Comparison of ENCODE assay signal across 24 cellular contexts in genomic region chr7:154695836-154696235, GRCh38.
"Had no signal": no experiment of that assay in that cellular context is flagged by ENCODE, and none has a peak within 500 bp of the region (broad histone marks: within the 10 kb centered on the region; RNA-seq: fewer than 3 reads in every experiment).

No MANE protein-coding gene starts in this region.

- DNase-seq: colonic mucosa; cortex of kidney; effector CD8-positive, alpha-beta T cell; effector memory CD8-positive, alpha-beta T cell; endodermal cell; erythroblast; esophagus squamous epithelium; foreskin fibroblast; foreskin melanocyte; gastrocnemius medialis; glutamatergic neuron; head of caudate nucleus; heart right ventricle; hippocampal formation; left cardiac atrium; left lung; left ventricle myocardium superior; lower lobe of right lung; mesenchymal stem cell; mucosa of descending colon had no signal

- ATAC-seq: effector memory CD8-positive, alpha-beta T cell; esophagus mucosa; gastrocnemius medialis; heart right ventricle; left cardiac atrium; left lung; left ventricle myocardium superior; lower lobe of right lung; mucosa of descending colon had no signal

- H3K27me3 ChIP-seq: colonic mucosa, esophagus squamous epithelium, gastrocnemius medialis, left lung had no signal

- H3K4me1 ChIP-seq: colonic mucosa, esophagus squamous epithelium, gastrocnemius medialis, heart right ventricle, left lung, lower lobe of right lung had no signal

- H3K4me1 Mint-ChIP-seq: mesothelial cell of epicardium had no signal

- H3K27me3 Mint-ChIP-seq: dendritic cell treated with granulocyte-macrophage colony-stimulating factor and Interleukin-4, amounts not matched to agents 40 ng/mL and 50 ng/mL, for 4 days had no signal

- H3K9me3 ChIP-seq: colonic mucosa, gastrocnemius medialis, heart right ventricle, lower lobe of right lung, mucosa of descending colon had no signal

- H3K36me3 ChIP-seq: colonic mucosa, esophagus squamous epithelium, gastrocnemius medialis, heart right ventricle, left lung, lower lobe of right lung had no signal

- H3K36me3 Mint-ChIP-seq: mesothelial cell of epicardium had no signal

- H3K4me3 ChIP-seq: colonic mucosa, esophagus squamous epithelium, gastrocnemius medialis, heart right ventricle, left lung, lower lobe of right lung, mucosa of descending colon had no signal

- H3K27ac ChIP-seq: colonic mucosa, epithelial cell of prostate, esophagus squamous epithelium, gastrocnemius medialis, heart right ventricle, left lung, lower lobe of right lung had no signal

- H3K9me3 Mint-ChIP-seq: endodermal cell had no signal

- H3K4me3 Mint-ChIP-seq: dendritic cell treated with granulocyte-macrophage colony-stimulating factor and Interleukin-4, amounts not matched to agents 40 ng/mL and 50 ng/mL, for 4 days; effector memory CD8-positive, alpha-beta T cell; endodermal cell; mesothelial cell of epicardium had no signal

- H3K27ac Mint-ChIP-seq: dendritic cell treated with granulocyte-macrophage colony-stimulating factor and Interleukin-4, amounts not matched to agents 40 ng/mL and 50 ng/mL, for 4 days; effector memory CD8-positive, alpha-beta T cell; endodermal cell; mesothelial cell of epicardium had no signal
